Comparison of ENCODE assay signal across 29 cellular contexts in the genomic region with DNA sequence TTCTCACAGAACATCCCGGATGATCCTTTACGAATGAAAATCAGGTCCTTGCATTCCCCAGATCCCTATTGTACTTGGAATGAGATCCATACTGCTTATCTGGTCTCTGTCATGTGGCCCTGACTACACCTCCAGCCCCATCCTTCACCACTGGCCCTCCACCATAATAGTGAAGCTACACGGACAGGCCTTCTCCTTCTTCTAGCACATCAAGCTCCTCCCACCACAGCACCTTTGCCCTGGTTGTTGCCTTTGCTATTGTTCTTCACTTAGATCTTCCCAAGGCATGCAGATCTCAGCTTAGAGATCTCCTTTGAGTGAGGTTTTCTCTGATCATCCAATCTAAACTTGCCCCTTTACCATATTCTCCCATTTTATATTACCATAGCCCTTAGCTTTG.
"Had no signal": no experiment of that assay in that cellular context is flagged by ENCODE, and none has a peak within 500 bp of the region (broad histone marks: within the 10 kb centered on the region; RNA-seq: fewer than 3 reads in every experiment).

No MANE protein-coding gene starts in this region.

- H3K9me3 ChIP-seq: body of pancreas, gastrocnemius medialis had no signal

- DNase-seq: activated B cell treated with CpG ODN at 0.5 μM for 24 hours; activated CD4-positive, alpha-beta T cell treated with anti-CD3 and anti-CD28 coated beads for 48 hours; activated CD4-positive, alpha-beta T cell treated with anti-CD3 and anti-CD28 coated beads, Interleukin-2, amount 50 U/mL, for 1 hour; activated CD4-positive, alpha-beta T cell treated with anti-CD3 and anti-CD28 coated beads, Interleukin-2, amount 50 U/mL, for 48 hours; activated CD8-positive, alpha-beta memory T cell treated with anti-CD3 and anti-CD28 coated beads for 24 hours; activated CD8-positive, alpha-beta T cell treated with anti-CD3 and anti-CD28 coated beads for 36 hours; activated effector memory CD4-positive, alpha-beta T cell treated with Interleukin-2 at 50 U/mL for 16 hours; activated gamma-delta T cell treated with Interleukin-2 at 50 U/mL for 16 hours; activated naive CD4-positive, alpha-beta T cell treated with anti-CD3 and anti-CD28 coated beads, Interleukin-2, amount 50 U/mL, for 16 hours; activated naive CD4-positive, alpha-beta T cell treated with Interleukin-2 at 50 U/mL for 16 hours; activated T-cell treated with anti-CD3 and anti-CD28 coated beads, Interleukin-2, amount 50 U/mL, for 4 hours; amniotic stem cell; anterior cingulate cortex; body of pancreas; caudate nucleus; effector CD8-positive, alpha-beta T cell; foreskin fibroblast; gastrocnemius medialis; SW 1271; T-cell; T-helper 17 cell; T1000; WERI-Rb-1 had no signal

- H3K4me3 ChIP-seq: body of pancreas, gastrocnemius medialis had no signal

- H3K36me3 ChIP-seq: gastrocnemius medialis, WERI-Rb-1 had no signal

- H3K27me3 ChIP-seq: body of pancreas, gastrocnemius medialis had no signal

- H3K4me1 ChIP-seq: body of pancreas, gastrocnemius medialis had no signal

- H3K27ac ChIP-seq: body of pancreas, epithelial cell of prostate, gastrocnemius medialis, WERI-Rb-1 had no signal

- ATAC-seq: activated CD4-positive, CD25-positive, alpha-beta regulatory T cell treated with anti-CD3 and anti-CD28 coated beads, Interleukin-2, amount 50 U/mL, for 24 hours; activated CD8-positive, alpha-beta T cell treated with anti-CD3 and anti-CD28 coated beads for 36 hours; activated T-cell treated with anti-CD3 and anti-CD28 coated beads, Interleukin-2, amount 50 U/mL, for 4 hours; activated T-helper 17 cell treated with anti-CD3 and anti-CD28 coated beads, Interleukin-2, amount 50 U/mL, for 72 hours; body of pancreas; gastrocnemius medialis; T-cell; T-helper 17 cell had no signal

- FAIRE-seq: colon, endometrium, endothelial cell of umbilical vein had no signal
